1 cellular context compared by ENCODE assay signal in genomic region chr13:27973291-27973690, GRCh38.
TF ChIP-seq lines count a peak whose summit lies in the region.

No MANE protein-coding gene starts in this region.

TF ChIP-seq in H1, 55 proteins besides CTCF, POLR2A, EP300 and RAD21 (continued from another document):
- TF ChIP-seq BACH1 (IDR thresholded peaks at IDR 0.05; ENCODE audit: low read length) (no peak), SAP30 (IDR thresholded peaks at IDR 0.05; ENCODE audit: insufficient read depth, insufficient replicate concordance, low read length) (no peak), SUZ12 (IDR thresholded peaks at IDR 0.05; ENCODE audit: low read length) (peak; percentile 39), EZH2 (IDR thresholded peaks at IDR 0.05; ENCODE audit: low read depth, low read length, severe bottlenecking) (peak; percentile 48), CHD2 (IDR thresholded peaks at IDR 0.05; ENCODE audit: low read length) (no peak), HDAC6 (IDR thresholded peaks at IDR 0.05; ENCODE audit: low read depth, low read length) (no peak), RNF2 (IDR thresholded peaks at IDR 0.05; ENCODE audit: borderline replicate concordance, low read depth, low read length, missing control alignments, poor library complexity, severe bottlenecking) (peak; percentile 3)
